23 cellular contexts compared by ENCODE assay signal in genomic region chr2:241850544-241851324, GRCh38. TPM values are rescaled to one million over a fixed set of nuclear protein-coding genes. Genes with fewer than 3 reads are reported as not detected.
DNase-seq lines count a peak whose midpoint lies in the region; ATAC-seq, FAIRE-seq and TF ChIP-seq lines count a peak whose summit lies in the region.
"Had no signal": no experiment of that assay in that cellular context is flagged by ENCODE, and none has a peak within 500 bp of the region (broad histone marks: within the 10 kb centered on the region; RNA-seq: fewer than 3 reads in every experiment).

No MANE protein-coding gene starts in this region.

- TF ChIP-seq RAD21 in GM12878 (IDR thresholded peaks at IDR 0.05; ENCODE audit: insufficient read depth, low read depth, low read length) = no peak

- H3K79me2 ChIP-seq in GM12878 (ENCODE audit: control insufficient read depth, insufficient read depth, low read length) = no peaks in the 10 kb centered on the region
- H3K79me2 ChIP-seq: parathyroid adenoma had no signal

- H3K4me1 ChIP-seq in GM12878 (ENCODE audit: control insufficient read depth, insufficient read depth, low read length) = no peaks in the 10 kb centered on the region; the same call in 1 of the 2 replicates
- H3K4me1 ChIP-seq in SJCRH30 = peaks cover 22% of the 10 kb centered on the region
- H3K4me1 ChIP-seq: A549, breast epithelium, foreskin keratinocyte, left lung, parathyroid adenoma had no signal

- RAD21 ChIA-PET in GM12878 (lab: Charles Lee; ENCODE audit: unreplicated experiment) = no interaction called here

- peak; percentile 12 for ATAC-seq in GM12878
- ATAC-seq in GM21825 (IDR thresholded peaks at IDR 0.05; ENCODE audit: unreplicated experiment) = no peak
- ATAC-seq: foreskin keratinocyte, left lung had no signal

- no peak for TF ChIP-seq EP300 in GM12878 (IDR thresholded peaks at IDR 0.05; ENCODE audit: borderline replicate concordance in 1 of 2, control insufficient read depth in 1 of 2, low read depth in 2 of 2, low read length in 2 of 2)

- no peaks in the 10 kb centered on the region for H3K27me3 ChIP-seq in GM12878 (replicated peaks in 1 of 2; ENCODE audit: control insufficient read depth in 2 of 2, insufficient read depth in 2 of 2, low read length in 1 of 2)
- H3K27me3 ChIP-seq in SJCRH30 = peaks cover 5% of the 10 kb centered on the region; the same call in 1 of the 2 replicates

- no peaks in the 10 kb centered on the region for H3K9me3 ChIP-seq in GM12878 (replicated peaks; ENCODE audit: control insufficient read depth, insufficient read depth, low read length)
- H3K9me3 ChIP-seq in SJCRH30 (replicated peaks) = no peaks in the 10 kb centered on the region
- H3K9me3 ChIP-seq: A549, breast epithelium, left lung had no signal

- H3K4me2 ChIP-seq in GM12878 (ENCODE audit: control insufficient read depth, insufficient read depth) = no peak overlapping the region
- H3K4me2 ChIP-seq: A549 had no signal

- TF ChIP-seq CTCF in GM12878 (IDR thresholded peaks at IDR 0.05 in 2 of 3, conservative IDR thresholded peaks at IDR 0.05 in 1 of 3; ENCODE audit: control insufficient read depth in 2 of 3, extremely low read depth in 1 of 3, insufficient read depth in 1 of 3, low read depth in 3 of 3, low read length in 3 of 3) = no peak

- no peak overlapping the region for H2AFZ ChIP-seq in GM12878 (ENCODE audit: control insufficient read depth, low read depth, low read length)
- H2AFZ ChIP-seq: parathyroid adenoma had no signal

- intact Hi-C loops in GM12878 (cut with micrococcal nuclease; ENCODE audit: unreplicated experiment) (no loop called here), posterior vena cava (cut with DNase I) (no loop called here)

- H3K4me3 ChIP-seq in GM12878 (no peak overlapping the region), SJCRH30 (no peak overlapping the region)
- H3K4me3 ChIP-seq: A549, breast epithelium, left lung had no signal

- H3K9ac ChIP-seq in GM12878 (ENCODE audit: control insufficient read depth, insufficient read depth, low read length) = no peak overlapping the region
- H3K9ac ChIP-seq: parathyroid adenoma had no signal

- POLR2A ChIA-PET in GM12878 (lab: Charles Lee) = no interaction called here

- in situ Hi-C loops in GM12878 (cut with MboI) = no loop called here

- DNase-seq in activated CD8-positive, alpha-beta memory T cell treated with anti-CD3 and anti-CD28 coated beads for 24 hours = peak; percentile 57
- no peak for DNase-seq in activated CD8-positive, alpha-beta memory T cell treated with anti-CD3 and anti-CD28 coated beads, Interleukin-2, amount 50 U/mL, for 48 hours
- DNase-seq in GM12891 (ENCODE audit: insufficient read length, low spot score) (peak; percentile 16), GM12878 (ENCODE audit: low read depth, low spot score) (no peak), posterior vena cava (ENCODE audit: low spot score) (peak; percentile 57), NCI-H748 treated with DMSO at 0.1 percent for 48 hours (lab: John Stamatoyannopoulos, UW) (no peak), SJCRH30 (no peak)
- DNase-seq: dermis blood vessel endothelial cell; DMS 273 treated with DMSO at 0.1 percent for 48 hours; foreskin keratinocyte; GDM1; left lung; NCI-H1417; stimulated activated CD8-positive, alpha-beta memory T cell treated with anti-CD3 and anti-CD28 coated beads, Interleukin-4, amount 100 ng/mL, for 48 hours had no signal

- CTCF ChIA-PET in GM12878 (lab: Yijun Ruan, JAX) = no interaction called here

- H3K36me3 ChIP-seq in GM12878 (ENCODE audit: control insufficient read depth in 2 of 2, insufficient read depth in 2 of 2, low read length in 1 of 2) (no peaks in the 10 kb centered on the region), SJCRH30 (no peaks in the 10 kb centered on the region)
- H3K36me3 ChIP-seq: breast epithelium, left lung had no signal

- H3K27ac ChIP-seq in GM12878 (ENCODE audit: control insufficient read depth, insufficient read depth) (no peak overlapping the region), SJCRH30 (no peak overlapping the region)
- H3K27ac ChIP-seq: A549, breast epithelium, epithelial cell of prostate, foreskin keratinocyte, left lung, parathyroid adenoma had no signal

- TF ChIP-seq POLR2A in GM12891 (IDR thresholded peaks at IDR 0.05; ENCODE audit: low read depth, low read length) = no peak; the same call in 1 of the 2 replicates
- TF ChIP-seq POLR2A in GM12878 (IDR thresholded peaks at IDR 0.05; ENCODE audit: low read depth, low read length) = no peak; the same call in 1 of the 2 replicates

- 66% methylated on average over 27 of the region's 27 CpGs for WGBS in GM12878 (ENCODE audit: insufficient coverage, insufficient replicate concordance, low lambda C conversion rate, missing lambda C conversion rate)

- SMC1A ChIA-PET in GM12878 (lab: Charles Lee; ENCODE audit: uncharacterized antibody, unreplicated experiment) = no interaction called here

- FAIRE-seq in GM12891 (lab: Jason Lieb, UNC) = no peak
- FAIRE-seq in GM12878 (lab: Jason Lieb, UNC) = no peak
- FAIRE-seq: A549, RCC 7860 had no signal

- BruUV-seq in GM12878 (replicated peaks; lab: Mats Ljungman, UMichigan) = no TSS peak

- H4K20me1 ChIP-seq in GM12878 (ENCODE audit: control insufficient read depth, insufficient read depth) = no peaks in the 10 kb centered on the region

TF ChIP-seq in GM12891, 5 proteins besides CTCF, POLR2A, EP300 and RAD21 (continues in another document):
- no peak for TF ChIP-seq POU2F2 (IDR thresholded peaks at IDR 0.05; ENCODE audit: low read depth, low read length)

TF ChIP-seq in GM12878, 131 proteins besides CTCF, POLR2A, EP300 and RAD21 (continues in another document):
- no peak for TF ChIP-seq ZSCAN29 (IDR thresholded peaks at IDR 0.05)

RNA-seq across cellular contexts. Expression of gene PDCD1, which starts 8.0 kb away (rescaled TPM):
- polyA plus RNA-seq in GM12891 (2012; ENCODE audit: low read depth, missing spikeins) = 8.4 TPM
- total RNA-seq in GM12878 (2013; cell fraction: nucleolus; rRNA removed) = 10.1 and 11.8 TPM in 2 replicates
- 3.7 and 3.9 TPM in 2 replicates for total RNA-seq in GM12878 (2014; rRNA removed)
- total RNA-seq in GM12878 (2014; rRNA removed; fragmentation: Illumina TruSeq; extraction: Trizol) = 1.1 and 1.5 TPM in 2 replicates
- 3.6 and 4.0 TPM in 2 replicates for total RNA-seq in GM12878 (2021)
- 1.2 TPM for polyA plus RNA-seq in GM12878 (2011; ENCODE audit: low read depth)
- 3.8 and 6.4 TPM in 2 replicates for polyA plus RNA-seq in GM12878 (2011; rRNA removed)
- 11.9 and 20.2 TPM in 2 replicates for polyA plus RNA-seq in GM12878 (2011; cell fraction: cytosol; rRNA removed)
- 23.7 and 25.2 TPM in 2 replicates for polyA plus RNA-seq in GM12878 (2011; cell fraction: nucleus; rRNA removed)
- polyA plus RNA-seq in GM12878 (2012) = 5.5 and 7.3 TPM in 2 replicates
- 0.62 TPM in 1 of 2 replicates, not detected in the other for polyA plus RNA-seq in GM12878 (2014; fragmentation: Illumina TruSeq; extraction: Trizol)
- polyA plus RNA-seq in GM12878 (2014; fragmentation: Nextera tagmentation; extraction: Ambion mirVana) = not detected
- polyA plus RNA-seq in GM12878 (2014; rRNA removed) = 4.2 and 4.6 TPM in 2 replicates
- 1 to 10 TPM; 1.4 to 1.9 TPM for polyA plus RNA-seq in GM12878 (2016; fragmentation: Nextera tagmentation; extraction: Ambion mirVana)
- 2.3 and 12.1 TPM in 2 replicates for polyA minus RNA-seq in GM12878 (2011; rRNA and poly(A)+ RNA removed)
- polyA minus RNA-seq in GM12878 (2011; cell fraction: cytosol; rRNA and poly(A)+ RNA removed) = 5.8 and 7.2 TPM in 2 replicates
- 3.0 and 4.2 TPM in 2 replicates for polyA minus RNA-seq in GM12878 (2011; cell fraction: nucleus; rRNA and poly(A)+ RNA removed)
- under 1 TPM in 1 of 2 donors, not detected in 1; 0.38 TPM for total RNA-seq in posterior vena cava
- 0.08 and 0.28 TPM in 2 replicates for total RNA-seq in SJCRH30 (2014; rRNA removed; shearing (Covaris generic))
- total RNA-seq: dermis blood vessel endothelial cell, foreskin keratinocyte, LHCN-M2, skeletal muscle tissue had no signal
- polyA plus RNA-seq: A549, foreskin keratinocyte had no signal

RNA-seq across cellular contexts. Expression of gene RTP5, which starts 18.8 kb away (rescaled TPM):
- 0.17 TPM for polyA plus RNA-seq in GM12891 (2012; ENCODE audit: low read depth, missing spikeins)
- not detected in 2 replicates for total RNA-seq in GM12878 (2013; cell fraction: nucleolus; rRNA removed)
- not detected in 2 replicates for total RNA-seq in GM12878 (2014; rRNA removed)
- not detected in 2 replicates for total RNA-seq in GM12878 (2014; rRNA removed; fragmentation: Illumina TruSeq; extraction: Trizol)
- total RNA-seq in GM12878 (2021) = not detected in 2 replicates
- not detected for polyA plus RNA-seq in GM12878 (2011; ENCODE audit: low read depth)
- not detected in 2 replicates for polyA plus RNA-seq in GM12878 (2011; rRNA removed)
- not detected in 2 replicates for polyA plus RNA-seq in GM12878 (2011; cell fraction: cytosol; rRNA removed)
- polyA plus RNA-seq in GM12878 (2011; cell fraction: nucleus; rRNA removed) = 0.07 and 0.09 TPM in 2 replicates
- 0.15 and 0.17 TPM in 2 replicates for polyA plus RNA-seq in GM12878 (2012)
- polyA plus RNA-seq in GM12878 (2014; fragmentation: Illumina TruSeq; extraction: Trizol) = not detected in 2 replicates
- polyA plus RNA-seq in GM12878 (2014; fragmentation: Nextera tagmentation; extraction: Ambion mirVana) = not detected
- 0.05 TPM in 1 of 2 replicates, not detected in the other for polyA plus RNA-seq in GM12878 (2014; rRNA removed)
- not detected for polyA plus RNA-seq in GM12878 (2016; fragmentation: Nextera tagmentation; extraction: Ambion mirVana)
- polyA minus RNA-seq in GM12878 (2011; rRNA and poly(A)+ RNA removed) = not detected in 2 replicates
- polyA minus RNA-seq in GM12878 (2011; cell fraction: cytosol; rRNA and poly(A)+ RNA removed) = not detected in 2 replicates
- not detected in 2 replicates for polyA minus RNA-seq in GM12878 (2011; cell fraction: nucleus; rRNA and poly(A)+ RNA removed)
- total RNA-seq in posterior vena cava = under 1 TPM in 1 of 2 donors, not detected in 1; 0.10 TPM
- total RNA-seq in SJCRH30 (2014; rRNA removed; shearing (Covaris generic)) = not detected in 2 replicates
- total RNA-seq: dermis blood vessel endothelial cell, foreskin keratinocyte, LHCN-M2, skeletal muscle tissue had no signal
- polyA plus RNA-seq: A549, CD14-positive monocyte, foreskin keratinocyte had no signal

RNA-seq across cellular contexts. Expression of gene NEU4, which starts 41.7 kb away (rescaled TPM):
- 0.69 TPM for polyA plus RNA-seq in GM12891 (2012; ENCODE audit: low read depth, missing spikeins)
- 1.1 and 1.3 TPM in 2 replicates for total RNA-seq in GM12878 (2013; cell fraction: nucleolus; rRNA removed)
- total RNA-seq in GM12878 (2014; rRNA removed) (0.05 and 0.06 TPM in 2 replicates), GM12878 (2014; rRNA removed; fragmentation: Illumina TruSeq; extraction: Trizol) (0.05 TPM in 1 of 2 replicates, not detected in the other), GM12878 (2021) (0.28 and 0.98 TPM in 2 replicates), posterior vena cava (under 1 TPM in 1 of 2 donors, not detected in 1; 0.38 TPM)
- polyA plus RNA-seq in GM12878 (2011; ENCODE audit: low read depth) = not detected
- polyA plus RNA-seq in GM12878 (2011; rRNA removed) (not detected in 2 replicates), GM12878 (2014; fragmentation: Illumina TruSeq; extraction: Trizol) (0.01 TPM in 1 of 2 replicates, not detected in the other), GM12878 (2014; fragmentation: Nextera tagmentation; extraction: Ambion mirVana) (not detected), GM12878 (2014; rRNA removed) (0.08 and 0.14 TPM in 2 replicates), GM12878 (2016; fragmentation: Nextera tagmentation; extraction: Ambion mirVana) (under 1 TPM in 1 of 2 experiments, not detected in 1; 0.23 TPM)
- polyA plus RNA-seq in GM12878 (2011; cell fraction: cytosol; rRNA removed) = 0.06 and 0.12 TPM in 2 replicates
- 0.24 and 0.32 TPM in 2 replicates for polyA plus RNA-seq in GM12878 (2011; cell fraction: nucleus; rRNA removed)
- polyA plus RNA-seq in GM12878 (2012) = 0.31 and 0.56 TPM in 2 replicates
- polyA minus RNA-seq in GM12878 (2011; rRNA and poly(A)+ RNA removed) = 0.05 TPM in 1 of 2 replicates, not detected in the other
- polyA minus RNA-seq in GM12878 (2011; cell fraction: cytosol; rRNA and poly(A)+ RNA removed) = not detected in 2 replicates
- 0.86 TPM in 1 of 2 replicates, not detected in the other for polyA minus RNA-seq in GM12878 (2011; cell fraction: nucleus; rRNA and poly(A)+ RNA removed)
- 6.8 and 7.5 TPM in 2 replicates for total RNA-seq in SJCRH30 (2014; rRNA removed; shearing (Covaris generic))
- total RNA-seq: dermis blood vessel endothelial cell, foreskin keratinocyte, LHCN-M2 had no signal
- polyA plus RNA-seq: foreskin keratinocyte had no signal

Comparison
In these comparisons a context has a peak if more than half of its experiments do, and no peak if none do; other contexts are left out.
1. DNase-seq: peak in activated CD8-positive, alpha-beta memory T cell treated with anti-CD3 and anti-CD28 coated beads for 24 hours (single experiment), GM12891 (single experiment) and posterior vena cava (single experiment); none in activated CD8-positive, alpha-beta memory T cell treated with anti-CD3 and anti-CD28 coated beads, Interleukin-2, amount 50 U/mL, for 48 hours (single experiment), GM12878 (single experiment), NCI-H748 treated with DMSO at 0.1 percent for 48 hours (single experiment) and SJCRH30 (0 of 2).